ENCODE assay signal across 22 cellular contexts in the genomic region with DNA sequence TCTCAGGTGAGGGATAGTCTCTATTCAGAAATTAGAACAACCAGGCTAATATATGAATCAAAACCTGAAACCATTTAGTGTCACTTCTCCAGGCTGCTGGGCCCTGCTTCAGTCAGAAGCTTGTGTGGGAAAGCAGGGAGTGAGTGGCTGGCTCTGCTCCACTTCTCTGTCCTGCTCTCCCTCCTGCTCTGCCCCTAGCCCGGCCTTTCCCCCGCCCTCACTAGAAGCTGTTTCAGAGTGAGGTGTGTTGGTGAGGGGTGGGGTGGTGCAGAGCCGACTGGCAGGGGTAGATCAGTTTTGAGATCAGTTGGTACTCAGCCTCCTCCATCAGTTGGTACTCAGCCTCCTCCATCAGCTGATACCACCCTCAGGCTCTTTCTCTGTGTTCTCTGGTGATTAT. TPM values are rescaled to one million over a fixed set of nuclear protein-coding genes. Genes with fewer than 3 reads are reported as not detected.
"Had no signal": no experiment of that assay in that cellular context is flagged by ENCODE, and none has a peak within 500 bp of the region (broad histone marks: within the 10 kb centered on the region; RNA-seq: fewer than 3 reads in every experiment).

No MANE protein-coding gene starts in this region.

- ATAC-seq: HepG2 had no signal

- H3K9me3 ChIP-seq: SJCRH30 had no signal

- H3K4me3 ChIP-seq: SJCRH30 had no signal

- H3K27ac ChIP-seq: RWPE1, SJCRH30 had no signal

- H3K36me3 ChIP-seq: SJCRH30 had no signal

- FAIRE-seq: HepG2, RCC 7860 had no signal

- DNase-seq: IMR-90, Karpas-422, KG1, MM.1S, NCI-H1092 treated with DMSO at 0.1 percent for 48 hours, NCI-H1436, NCI-H187, NCI-H2029, NCI-H2081 treated with DMSO at 0.1 percent for 48 hours, NCI-H2171, NCI-H226, NCI-H446, NCI-H510A, NCI-H524 treated with DMSO at 0.1 percent for 48 hours, NCI-H69, NCI-H774, SHP77, SJCRH30 had no signal

RNA-seq across cellular contexts. Expression of gene PPP1R1A, which starts 7.0 kb away (rescaled TPM):
- total RNA-seq: HT1080, IMR-90, SJCRH30 had no signal
- polyA plus RNA-seq: HepG2, IMR-90 had no signal

RNA-seq across cellular contexts. Expression of gene LACRT, which starts 39.2 kb away (rescaled TPM):
- total RNA-seq: HepG2, HT1080, IMR-90, SJCRH30 had no signal
- polyA plus RNA-seq: HepG2, IMR-90 had no signal

RNA-seq across cellular contexts. Expression of gene PDE1B, which starts 46.1 kb away (rescaled TPM):
- total RNA-seq: HepG2, HT1080, IMR-90, SJCRH30 had no signal
- polyA plus RNA-seq: HepG2, IMR-90 had no signal

RNA-seq across cellular contexts. Expression of gene DCD, which starts 52.7 kb away (rescaled TPM):
- total RNA-seq: HepG2, HT1080, IMR-90, SJCRH30 had no signal
- polyA plus RNA-seq: HepG2, IMR-90 had no signal
